Comparison of ENCODE assay signal across 1 cellular context in genomic region chr1:225517697-225518096, GRCh38.
TF ChIP-seq lines count a peak whose summit lies in the region.

No MANE protein-coding gene starts in this region.

TF ChIP-seq in HEK293, 187 proteins besides CTCF, POLR2A, EP300 and RAD21 (continued from another document):
- no peak for TF ChIP-seq ZNF302 (tag by site-specific recombination; IDR thresholded peaks at IDR 0.05; ENCODE audit: low read depth)
- TF ChIP-seq PRDM1 (tag by site-specific recombination; IDR thresholded peaks at IDR 0.05), result peak; percentile 73
- no peak for TF ChIP-seq ZBTB44 (tag by site-specific recombination; IDR thresholded peaks at IDR 0.05)
- TF ChIP-seq ZNF404 (tag by site-specific recombination; IDR thresholded peaks at IDR 0.05), result no peak
- TF ChIP-seq ZNF701 (tag by site-specific recombination; IDR thresholded peaks at IDR 0.05), result no peak
- TF ChIP-seq ZNF585B (tag by site-specific recombination; IDR thresholded peaks at IDR 0.05), result no peak
- TF ChIP-seq HIC1 (tag by site-specific recombination; IDR thresholded peaks at IDR 0.05), result no peak
- TF ChIP-seq ZNF394 (tag by site-specific recombination; IDR thresholded peaks at IDR 0.05; ENCODE audit: borderline replicate concordance), result no peak
- no peak for TF ChIP-seq ZFP41 (tag by site-specific recombination; IDR thresholded peaks at IDR 0.05; ENCODE audit: borderline replicate concordance)
- TF ChIP-seq, protein P1, sequence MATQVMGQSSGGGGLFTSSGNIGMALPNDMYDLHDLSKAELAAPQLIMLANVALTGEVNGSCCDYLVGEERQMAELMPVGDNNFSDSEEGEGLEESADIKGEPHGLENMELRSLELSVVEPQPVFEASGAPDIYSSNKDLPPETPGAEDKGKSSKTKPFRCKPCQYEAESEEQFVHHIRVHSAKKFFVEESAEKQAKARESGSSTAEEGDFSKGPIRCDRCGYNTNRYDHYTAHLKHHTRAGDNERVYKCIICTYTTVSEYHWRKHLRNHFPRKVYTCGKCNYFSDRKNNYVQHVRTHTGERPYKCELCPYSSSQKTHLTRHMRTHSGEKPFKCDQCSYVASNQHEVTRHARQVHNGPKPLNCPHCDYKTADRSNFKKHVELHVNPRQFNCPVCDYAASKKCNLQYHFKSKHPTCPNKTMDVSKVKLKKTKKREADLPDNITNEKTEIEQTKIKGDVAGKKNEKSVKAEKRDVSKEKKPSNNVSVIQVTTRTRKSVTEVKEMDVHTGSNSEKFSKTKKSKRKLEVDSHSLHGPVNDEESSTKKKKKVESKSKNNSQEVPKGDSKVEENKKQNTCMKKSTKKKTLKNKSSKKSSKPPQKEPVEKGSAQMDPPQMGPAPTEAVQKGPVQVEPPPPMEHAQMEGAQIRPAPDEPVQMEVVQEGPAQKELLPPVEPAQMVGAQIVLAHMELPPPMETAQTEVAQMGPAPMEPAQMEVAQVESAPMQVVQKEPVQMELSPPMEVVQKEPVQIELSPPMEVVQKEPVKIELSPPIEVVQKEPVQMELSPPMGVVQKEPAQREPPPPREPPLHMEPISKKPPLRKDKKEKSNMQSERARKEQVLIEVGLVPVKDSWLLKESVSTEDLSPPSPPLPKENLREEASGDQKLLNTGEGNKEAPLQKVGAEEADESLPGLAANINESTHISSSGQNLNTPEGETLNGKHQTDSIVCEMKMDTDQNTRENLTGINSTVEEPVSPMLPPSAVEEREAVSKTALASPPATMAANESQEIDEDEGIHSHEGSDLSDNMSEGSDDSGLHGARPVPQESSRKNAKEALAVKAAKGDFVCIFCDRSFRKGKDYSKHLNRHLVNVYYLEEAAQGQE (tag by site-specific recombination; IDR thresholded peaks at IDR 0.05), result peak; percentile 66; the same call in 1 of the 2 replicates
- TF ChIP-seq ZNF211 (tag by site-specific recombination; IDR thresholded peaks at IDR 0.05; ENCODE audit: low read depth), result no peak
- TF ChIP-seq ZFP69B (tag by site-specific recombination; IDR thresholded peaks at IDR 0.05), result 0 out of 2 replicates have a peak, but pooled peaks have one; percentile 11
- no peak for TF ChIP-seq ZNF785 (tag by site-specific recombination; IDR thresholded peaks at IDR 0.05)
- TF ChIP-seq GLIS2 (tag by site-specific recombination; IDR thresholded peaks at IDR 0.05), result no peak
- TF ChIP-seq ZBTB17 (tag by site-specific recombination; IDR thresholded peaks at IDR 0.05), result no peak
- TF ChIP-seq ZNF239 (tag by site-specific recombination; IDR thresholded peaks at IDR 0.05), result no peak
- 0 out of 2 replicates have a peak, but pooled peaks have one; percentile 45 for TF ChIP-seq ZNF366 (tag by site-specific recombination; conservative IDR thresholded peaks at IDR 0.05)
- no peak for TF ChIP-seq PRDM2 (tag by site-specific recombination; IDR thresholded peaks at IDR 0.05; ENCODE audit: borderline replicate concordance)
- no peak for TF ChIP-seq KLF1 (tag by site-specific recombination; IDR thresholded peaks at IDR 0.05)
- no peak for TF ChIP-seq SETDB1 (IDR thresholded peaks at IDR 0.05; ENCODE audit: insufficient read length, low read length)
- TF ChIP-seq, protein P2, sequence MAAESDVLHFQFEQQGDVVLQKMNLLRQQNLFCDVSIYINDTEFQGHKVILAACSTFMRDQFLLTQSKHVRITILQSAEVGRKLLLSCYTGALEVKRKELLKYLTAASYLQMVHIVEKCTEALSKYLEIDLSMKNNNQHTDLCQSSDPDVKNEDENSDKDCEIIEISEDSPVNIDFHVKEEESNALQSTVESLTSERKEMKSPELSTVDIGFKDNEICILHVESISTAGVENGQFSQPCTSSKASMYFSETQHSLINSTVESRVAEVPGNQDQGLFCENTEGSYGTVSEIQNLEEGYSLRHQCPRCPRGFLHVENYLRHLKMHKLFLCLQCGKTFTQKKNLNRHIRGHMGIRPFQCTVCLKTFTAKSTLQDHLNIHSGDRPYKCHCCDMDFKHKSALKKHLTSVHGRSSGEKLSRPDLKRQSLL (tag by site-specific recombination; IDR thresholded peaks at IDR 0.05), result peak; percentile 64; the same call in 1 of the 2 replicates
- no peak for TF ChIP-seq HOXD13 (CRISPR knock-in tag; IDR thresholded peaks at IDR 0.05; ENCODE audit: borderline replicate concordance)
- no peak for TF ChIP-seq ZNF248 (tag by site-specific recombination; IDR thresholded peaks at IDR 0.05)
- TF ChIP-seq, protein P3, sequence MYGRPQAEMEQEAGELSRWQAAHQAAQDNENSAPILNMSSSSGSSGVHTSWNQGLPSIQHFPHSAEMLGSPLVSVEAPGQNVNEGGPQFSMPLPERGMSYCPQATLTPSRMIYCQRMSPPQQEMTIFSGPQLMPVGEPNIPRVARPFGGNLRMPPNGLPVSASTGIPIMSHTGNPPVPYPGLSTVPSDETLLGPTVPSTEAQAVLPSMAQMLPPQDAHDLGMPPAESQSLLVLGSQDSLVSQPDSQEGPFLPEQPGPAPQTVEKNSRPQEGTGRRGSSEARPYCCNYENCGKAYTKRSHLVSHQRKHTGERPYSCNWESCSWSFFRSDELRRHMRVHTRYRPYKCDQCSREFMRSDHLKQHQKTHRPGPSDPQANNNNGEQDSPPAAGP (tag by site-specific recombination; IDR thresholded peaks at IDR 0.05), result no peak
TF ChIP-seq in HEK293: peak in this region for 7.
